14 cellular contexts compared by ENCODE assay signal in the genomic region with DNA sequence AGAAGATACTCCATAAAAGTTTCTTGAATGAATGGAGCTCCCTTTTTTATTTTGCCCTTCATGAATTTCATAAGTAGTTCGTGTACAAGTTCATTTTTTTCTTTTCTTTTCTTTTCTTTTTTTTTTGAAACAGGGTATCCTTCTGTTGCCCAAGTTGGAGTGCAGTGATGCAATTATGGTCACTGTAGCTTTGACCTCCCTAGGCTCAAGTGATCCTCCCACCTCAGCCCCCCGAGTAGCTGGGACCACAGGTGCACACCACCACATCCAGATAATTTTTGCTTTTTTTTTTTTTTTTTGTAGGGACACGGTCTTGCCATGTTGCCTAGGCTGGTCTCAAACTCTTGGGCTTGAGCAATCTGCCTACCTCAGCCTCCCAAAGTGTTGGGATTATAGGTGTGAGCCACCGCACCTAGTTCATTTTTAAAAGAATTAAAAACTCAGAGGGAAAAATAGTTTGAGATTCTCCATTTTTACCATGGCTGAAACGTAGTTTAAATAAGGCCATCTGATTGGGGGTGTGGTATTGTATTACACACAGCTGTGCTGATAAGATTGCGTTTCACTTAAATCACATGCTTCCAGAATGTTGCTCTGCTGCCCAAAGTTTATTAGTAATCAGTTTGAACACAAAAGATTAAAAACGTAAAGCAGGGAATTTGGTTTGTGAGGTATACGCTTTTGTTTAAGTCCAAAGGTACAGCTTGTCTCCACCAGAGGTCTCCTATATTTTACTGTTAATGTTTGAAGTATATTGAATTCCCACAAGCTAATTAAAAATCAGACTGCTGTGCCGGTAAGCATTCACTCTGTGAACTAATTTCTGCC.
DNase-seq lines count a peak whose midpoint lies in the region; ATAC-seq, FAIRE-seq and TF ChIP-seq lines count a peak whose summit lies in the region.
"Had no signal": no experiment of that assay in that cellular context is flagged by ENCODE, and none has a peak within 500 bp of the region (broad histone marks: within the 10 kb centered on the region; RNA-seq: fewer than 3 reads in every experiment).

No MANE protein-coding gene starts in this region.

- intact Hi-C loops in cardiac septum (cut with DNase I) (loop anchor here (2.0 to 5.0 kb wide), 2 partner anchors 60 to 153 kb away; no protein-coding TSS in a partner anchor), vagina (cut with DNase I) (loop anchor here (10.0 kb wide), 1 partner anchor 127 kb away; no protein-coding TSS in a partner anchor)

- no peak for FAIRE-seq in H54 (lab: Jason Lieb, UNC)

- H3K36me3 Mint-ChIP-seq in activated naive CD8-positive, alpha-beta T cell treated with anti-CD3 and anti-CD28 coated beads, Interleukin-2, amount 10 ng/mL, durations not matched to agents 7 days and 5 days: peaks cover 24% of the 10 kb centered on the region

- no peak for ATAC-seq in activated naive CD8-positive, alpha-beta T cell treated with anti-CD3 and anti-CD28 coated beads, Interleukin-2, amount 10 ng/mL, durations not matched to agents 7 days and 5 days (ENCODE audit: low read depth)
- no peak for ATAC-seq in GM21367 (IDR thresholded peaks at IDR 0.05; ENCODE audit: unreplicated experiment)

- TF ChIP-seq CTCF in cardiac muscle cell (IDR thresholded peaks at IDR 0.05; ENCODE audit: low read depth, low read length) (peak; percentile 35), vagina (IDR thresholded peaks at IDR 0.05) (no peak)

- peak overlapping the region; percentile 91 for H3K27ac Mint-ChIP-seq in activated naive CD8-positive, alpha-beta T cell treated with anti-CD3 and anti-CD28 coated beads, Interleukin-2, amount 10 ng/mL, durations not matched to agents 7 days and 5 days
- H3K27ac Mint-ChIP-seq: B cell had no signal

- peak in 1 of 2 donors; percentile 87 for DNase-seq in cardiac muscle cell (ENCODE audit: low read depth in 1 of 2, low spot score in 1 of 2)
- no peak for DNase-seq in cardiac septum (ENCODE audit: low spot score)
- DNase-seq in activated naive CD8-positive, alpha-beta T cell treated with anti-CD3 and anti-CD28 coated beads, Interleukin-2, amount 10 ng/mL, durations not matched to agents 7 days and 5 days: no peak
- DNase-seq in iris pigment epithelial cell (ENCODE audit: low read depth): peak; percentile 84
- DNase-seq in vagina (ENCODE audit: extremely low spot score in 2 of 2): no peak
- DNase-seq in H54 (ENCODE audit: insufficient read length, low spot score): no peak
- no peak for DNase-seq in GM19240 (ENCODE audit: insufficient read length, low spot score)
- DNase-seq: activated naive CD4-positive, alpha-beta T cell treated with Interleukin-2 at 50 U/mL for 16 hours; mammary epithelial cell; NCI-H774; stimulated activated naive CD4-positive, alpha-beta T cell; T-helper 9 cell had no signal

- H3K4me1 ChIP-seq in cardiac muscle cell (ENCODE audit: low read depth): peaks cover 40% of the 10 kb centered on the region
- peaks cover 59% of the 10 kb centered on the region for H3K4me1 ChIP-seq in vagina

- no peak overlapping the region for H3K4me3 Mint-ChIP-seq in activated naive CD8-positive, alpha-beta T cell treated with anti-CD3 and anti-CD28 coated beads, Interleukin-2, amount 10 ng/mL, durations not matched to agents 7 days and 5 days
- H3K4me3 Mint-ChIP-seq: B cell had no signal

- no peak for TF ChIP-seq POLR2A in vagina (IDR thresholded peaks at IDR 0.05)
- no peak for TF ChIP-seq POLR2A in H54 (IDR thresholded peaks at IDR 0.05; ENCODE audit: low read depth, low read length)

- H3K4me1 Mint-ChIP-seq in activated naive CD8-positive, alpha-beta T cell treated with anti-CD3 and anti-CD28 coated beads, Interleukin-2, amount 10 ng/mL, durations not matched to agents 7 days and 5 days: peaks cover 76% of the 10 kb centered on the region

- H3K36me3 ChIP-seq in cardiac muscle cell (no peaks in the 10 kb centered on the region), vagina (no peaks in the 10 kb centered on the region)

- H3K27me3 ChIP-seq in cardiac muscle cell: no peaks in the 10 kb centered on the region
- H3K27me3 ChIP-seq in vagina: no peaks in the 10 kb centered on the region

- no peaks in the 10 kb centered on the region for H3K27me3 Mint-ChIP-seq in activated naive CD8-positive, alpha-beta T cell treated with anti-CD3 and anti-CD28 coated beads, Interleukin-2, amount 10 ng/mL, durations not matched to agents 7 days and 5 days
- H3K27me3 Mint-ChIP-seq: B cell had no signal

- POLR2A ChIA-PET in activated naive CD8-positive, alpha-beta T cell treated with anti-CD3 and anti-CD28 coated beads, Interleukin-2, amount 10 ng/mL, durations not matched to agents 7 days and 5 days (lab: Charles Lee): interaction anchor here (0.7 to 4.1 kb wide), 8 partner anchors 14 to 153 kb away, joined by 3 to 42 read pairs (median 5); a partner anchor contains a TSS

- no peak overlapping the region for H3K27ac ChIP-seq in cardiac muscle cell
- peak overlapping the region; percentile 81 for H3K27ac ChIP-seq in vagina

- no peaks in the 10 kb centered on the region for H3K9me3 Mint-ChIP-seq in activated naive CD8-positive, alpha-beta T cell treated with anti-CD3 and anti-CD28 coated beads, Interleukin-2, amount 10 ng/mL, durations not matched to agents 7 days and 5 days

- H3K4me3 ChIP-seq in cardiac muscle cell (no peak overlapping the region), vagina (no peak overlapping the region)

- no peaks in the 10 kb centered on the region for H3K9me3 ChIP-seq in cardiac muscle cell (ENCODE audit: low read depth)
- H3K9me3 ChIP-seq in vagina: no peaks in the 10 kb centered on the region
